Comparison of ENCODE assay signal across 8 cellular contexts in genomic region chr11:67055812-67056211, GRCh38. TPM values are rescaled to one million over a fixed set of nuclear protein-coding genes. Genes with fewer than 3 reads are reported as not detected.
DNase-seq lines count a peak whose midpoint lies in the region; ATAC-seq, FAIRE-seq and TF ChIP-seq lines count a peak whose summit lies in the region.

No MANE protein-coding gene starts in this region.

- H3K79me2 ChIP-seq in ACC112 (ENCODE audit: control insufficient read depth, insufficient read depth, low read length, unreplicated experiment), result no peaks in the 10 kb centered on the region

- intact Hi-C loops in mucosa of descending colon (cut with DNase I, micrococcal nuclease), result no loop called here

- no peak overlapping the region for H3K27ac ChIP-seq in ACC112 (ENCODE audit: low read depth, low read length)
- H3K27ac ChIP-seq in HUES6 (ENCODE audit: low read depth, low read length), result no peak overlapping the region

- peak; percentile 88 for FAIRE-seq in bronchial epithelial cell (lab: Jason Lieb, UNC)

- TF ChIP-seq CTCF in bronchial epithelial cell (IDR thresholded peaks at IDR 0.05; ENCODE audit: insufficient read depth, low read length, severe bottlenecking), result no peak
- TF ChIP-seq CTCF in mucosa of descending colon (IDR thresholded peaks at IDR 0.05), result no peak

- no peaks in the 10 kb centered on the region for H3K36me3 ChIP-seq in ACC112 (ENCODE audit: insufficient read depth, low read length)
- no peaks in the 10 kb centered on the region for H3K36me3 ChIP-seq in HUES6 (ENCODE audit: control insufficient read depth, insufficient read depth, low read length)
- H3K36me3 ChIP-seq in bronchial epithelial cell (ENCODE audit: control insufficient read depth, insufficient read depth, low read length), result peaks cover 15% of the 10 kb centered on the region
- no peaks in the 10 kb centered on the region for H3K36me3 ChIP-seq in mucosa of descending colon (ENCODE audit: low read depth)

- ATAC-seq in mucosa of descending colon (peak; percentile 33), GM19351 (IDR thresholded peaks at IDR 0.05; ENCODE audit: unreplicated experiment) (no peak), HG03432 (IDR thresholded peaks at IDR 0.05; ENCODE audit: unreplicated experiment) (no peak)

- DNase-seq in bronchial epithelial cell (ENCODE audit: low read depth) (peak; percentile 83), mucosa of descending colon (peak in 2 of 3 donors; percentile 29 to 45), DMS114 treated with DMSO at 0.1 percent for 48 hours (lab: John Stamatoyannopoulos, UW; ENCODE audit: unreplicated experiment) (no peak), Kasumi-1 (lab: John Stamatoyannopoulos, UW) (no peak)

- H3K4me1 ChIP-seq in ACC112 (ENCODE audit: control insufficient read depth, insufficient read depth, low read length, unreplicated experiment), result peaks cover 30% of the 10 kb centered on the region
- peaks cover 29% of the 10 kb centered on the region for H3K4me1 ChIP-seq in HUES6 (ENCODE audit: control insufficient read depth, insufficient read depth, low read length)
- H3K4me1 ChIP-seq in mucosa of descending colon (ENCODE audit: low read depth), result peaks cover 17% of the 10 kb centered on the region

- peak overlapping the region; percentile 75 for H3K4me3 ChIP-seq in ACC112 (ENCODE audit: low read depth, low read length)
- H3K4me3 ChIP-seq in HUES6 (ENCODE audit: low read depth, low read length), result peak overlapping the region; percentile 82
- peak overlapping the region; percentile 83 for H3K4me3 ChIP-seq in bronchial epithelial cell (ENCODE audit: low read depth, low read length)
- no peak overlapping the region for H3K4me3 ChIP-seq in mucosa of descending colon

- H3K9me3 ChIP-seq in HUES6 (ENCODE audit: control insufficient read depth, insufficient read depth, low read depth, low read length) (no peaks in the 10 kb centered on the region), mucosa of descending colon (no peaks in the 10 kb centered on the region)

- no peak overlapping the region for H3K9ac ChIP-seq in HUES6 (ENCODE audit: low read length)

- H3K27me3 ChIP-seq in ACC112 (ENCODE audit: insufficient read depth, low read length) (peaks cover 4% of the 10 kb centered on the region; the same call in 1 of the 2 replicates), HUES6 (ENCODE audit: control insufficient read depth, insufficient read depth, low read length) (peaks cover 9% of the 10 kb centered on the region), bronchial epithelial cell (ENCODE audit: control insufficient read depth, insufficient read depth, low read length) (no peaks in the 10 kb centered on the region)

- H2AFZ ChIP-seq in ACC112 (ENCODE audit: low read length, unreplicated experiment), result peak overlapping the region; percentile 5

RNA-seq across cellular contexts. Expression of gene RHOD, which starts 0.8 kb away (rescaled TPM):
- total RNA-seq in bronchial epithelial cell (222 and 247 TPM in 2 replicates), mucosa of descending colon (1 to 10 TPM; 3.3 to 7.2 (median 3.9) TPM)

RNA-seq across cellular contexts. Expression of gene SYT12, which starts 32.9 kb away (rescaled TPM):
- total RNA-seq in bronchial epithelial cell (2.0 and 2.9 TPM in 2 replicates), mucosa of descending colon (under 1 TPM in 1 of 3 donors, not detected in 2; 0.09 TPM)

Comparison
In these comparisons a context has a peak if more than half of its experiments do, and no peak if none do; other contexts are left out.
1. DNase-seq: peak in bronchial epithelial cell (single experiment) and mucosa of descending colon (2 of 3); none in DMS114 treated with DMSO at 0.1 percent for 48 hours (single experiment) and Kasumi-1 (0 of 2).
2. RNA of gene RHOD, which starts 0.8 kb away (total RNA-seq): 222 to 247 TPM in bronchial epithelial cell; 3.3 to 7.2 TPM in mucosa of descending colon; every median in the first group is over 10 times any median in the second.